Comparison of ENCODE assay signal across 25 cellular contexts in genomic region chr3:178987745-178988144, GRCh38.
"Had no signal": no experiment of that assay in that cellular context is flagged by ENCODE, and none has a peak within 500 bp of the region (broad histone marks: within the 10 kb centered on the region; RNA-seq: fewer than 3 reads in every experiment).

No MANE protein-coding gene starts in this region.

- H3K27ac ChIP-seq: breast epithelium, SK-N-MC had no signal

- H3K4me1 ChIP-seq: breast epithelium had no signal

- H3K27me3 ChIP-seq: breast epithelium had no signal

- H3K4me3 Mint-ChIP-seq: activated CD8-positive, alpha-beta T cell treated with anti-CD3 and anti-CD28 coated beads, Interleukin-2, amount 10 ng/mL, durations not matched to agents 7 days and 5 days; activated naive CD8-positive, alpha-beta T cell treated with anti-CD3 and anti-CD28 coated beads, Interleukin-2, amount 10 ng/mL, durations not matched to agents 7 days and 5 days; T-helper 1 cell treated with Interleukin-12 subunit alpha and Interleukin-12 subunit beta and Interleukin-4 antibody, amounts not matched to agents 30 μg/mL and 1 μg/mL, for 36 hours had no signal

- H3K27ac Mint-ChIP-seq: activated CD8-positive, alpha-beta T cell treated with anti-CD3 and anti-CD28 coated beads, Interleukin-2, amount 10 ng/mL, durations not matched to agents 7 days and 5 days; activated naive CD8-positive, alpha-beta T cell treated with anti-CD3 and anti-CD28 coated beads, Interleukin-2, amount 10 ng/mL, durations not matched to agents 7 days and 5 days; T-helper 1 cell treated with Interleukin-12 subunit alpha and Interleukin-12 subunit beta and Interleukin-4 antibody, amounts not matched to agents 30 μg/mL and 1 μg/mL, for 36 hours had no signal

- H3K27me3 Mint-ChIP-seq: activated naive CD8-positive, alpha-beta T cell treated with anti-CD3 and anti-CD28 coated beads, Interleukin-2, amount 10 ng/mL, durations not matched to agents 7 days and 5 days had no signal

- DNase-seq: activated CD4-positive, alpha-beta T cell treated with anti-CD3 and anti-CD28 coated beads for 48 hours; activated CD4-positive, alpha-beta T cell treated with anti-CD3 and anti-CD28 coated beads, Interleukin-2, amount 50 U/mL, for 4 hours; activated CD8-positive, alpha-beta memory T cell treated with anti-CD3 and anti-CD28 coated beads, Interleukin-2, amount 50 U/mL, for 48 hours; activated CD8-positive, alpha-beta T cell treated with anti-CD3 and anti-CD28 coated beads, Interleukin-2, amount 10 ng/mL, durations not matched to agents 7 days and 5 days; activated naive CD4-positive, alpha-beta T cell treated with anti-CD3 and anti-CD28 coated beads, Interleukin-2, amount 50 U/mL, for 16 hours; activated naive CD8-positive, alpha-beta T cell treated with anti-CD3 and anti-CD28 coated beads, Interleukin-2, amount 10 ng/mL, durations not matched to agents 7 days and 5 days; activated T-cell treated with anti-CD3 and anti-CD28 coated beads, Interleukin-2, amount 50 U/mL, for 1 hour; aorta; caudate nucleus; NCI-H1092 treated with DMSO at 0.1 percent for 48 hours; NCI-H1417 treated with DMSO at 0.1 percent for 48 hours; NCI-H1694; NCI-H2029; NCI-H345; NCI-H510A; NCI-H526 treated with DMSO at 0.1 percent for 48 hours; NCI-H82; OCI-M1; RPMI8226 had no signal

- H3K4me1 Mint-ChIP-seq: activated naive CD8-positive, alpha-beta T cell treated with anti-CD3 and anti-CD28 coated beads, Interleukin-2, amount 10 ng/mL, durations not matched to agents 7 days and 5 days had no signal

- ATAC-seq: activated CD4-positive, CD25-positive, alpha-beta regulatory T cell treated with anti-CD3 and anti-CD28 coated beads, Interleukin-2, amount 50 U/mL, for 24 hours; activated CD8-positive, alpha-beta T cell treated with anti-CD3 and anti-CD28 coated beads, Interleukin-2, amount 10 ng/mL, durations not matched to agents 7 days and 5 days; Panc1; Right ventricle myocardium inferior had no signal

- H3K36me3 ChIP-seq: breast epithelium had no signal

- H3K4me3 ChIP-seq: breast epithelium, SK-N-MC had no signal
